8 cellular contexts compared by ENCODE assay signal in the genomic region with DNA sequence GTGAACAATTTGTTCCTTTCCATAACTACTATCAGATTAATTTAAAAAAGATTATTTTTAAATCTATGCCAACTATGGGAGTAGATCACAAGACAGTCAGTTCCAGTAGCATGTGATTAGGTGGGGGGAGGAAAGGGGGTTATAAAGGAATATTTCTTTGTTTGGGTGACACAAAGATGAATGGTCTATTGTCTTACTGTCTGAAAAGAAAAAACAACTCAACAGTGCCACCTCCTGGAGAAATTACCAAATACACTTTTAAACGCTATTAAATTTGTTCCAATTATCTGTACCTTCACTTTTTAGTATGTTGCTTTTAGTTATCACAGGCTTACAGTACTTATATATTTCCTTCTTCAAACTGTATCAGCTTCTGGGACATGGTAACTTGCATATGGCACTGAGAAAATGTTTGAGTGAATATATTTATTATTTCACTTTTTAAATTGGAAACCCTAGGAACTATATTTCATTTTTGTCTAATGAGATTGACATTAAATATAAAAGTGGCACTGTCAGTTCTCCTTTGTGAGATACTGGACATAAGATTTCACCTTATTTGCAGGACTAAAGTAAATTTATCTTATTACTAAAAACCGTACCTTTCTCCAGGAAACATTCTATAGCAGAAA. TPM values are rescaled to one million over a fixed set of nuclear protein-coding genes. Genes with fewer than 3 reads are reported as not detected.
A peak's percentile ranks its signal among the peaks of the same experiment; 100 is the strongest.
DNase-seq lines count a peak whose midpoint lies in the region; ATAC-seq and TF ChIP-seq lines count a peak whose summit lies in the region.

No MANE protein-coding gene starts in this region.

- H3K4me3 Mint-ChIP-seq in Caco-2 (ENCODE audit: unreplicated experiment) = no peak overlapping the region
- no peak overlapping the region for H3K4me3 Mint-ChIP-seq in activated CD4-positive, alpha-beta T cell treated with anti-CD3 and anti-CD28 coated beads for 36 hours

- H3K27me3 ChIP-seq in Caco-2 (replicated peaks; ENCODE audit: control insufficient read depth, insufficient read depth, low read length) = no peaks in the 10 kb centered on the region

- no peak for ATAC-seq in activated CD4-positive, alpha-beta T cell treated with anti-CD3 and anti-CD28 coated beads for 36 hours
- ATAC-seq in GM18858 (IDR thresholded peaks at IDR 0.05; ENCODE audit: unreplicated experiment) = no peak

- in situ Hi-C loops in astrocyte of the spinal cord (cut with HindIII; ENCODE audit: low sequenced_read_pairs) = no loop called here

- TF ChIP-seq CTCF in Caco-2 (IDR thresholded peaks at IDR 0.05; ENCODE audit: insufficient read depth in 1 of 2, low read depth in 1 of 2, low read length in 1 of 2, severe bottlenecking in 1 of 2, unreplicated experiment in 1 of 2) = peak; percentile 23 to 54
- peak; percentile 34 for TF ChIP-seq CTCF in astrocyte of the spinal cord (IDR thresholded peaks at IDR 0.05; ENCODE audit: low read depth, low read length)

- H3K4me1 Mint-ChIP-seq in Caco-2 (ENCODE audit: low read depth, unreplicated experiment) = no peaks in the 10 kb centered on the region
- H3K4me1 Mint-ChIP-seq in activated CD4-positive, alpha-beta T cell treated with anti-CD3 and anti-CD28 coated beads for 36 hours = peaks cover 13% of the 10 kb centered on the region

- no peak overlapping the region for H3K4me3 ChIP-seq in Caco-2 (ENCODE audit: low read depth, low read length)
- no peak overlapping the region for H3K4me3 ChIP-seq in astrocyte of the spinal cord (ENCODE audit: low read depth, low read length)

- BruUV-seq in Caco-2 (replicated peaks; lab: Mats Ljungman, UMichigan) = no TSS peak

- intact Hi-C loops in Caco-2 (cut with micrococcal nuclease; ENCODE audit: unreplicated experiment) = loop anchor here (1.0 to 5.0 kb wide), 3 partner anchors 122 to 307 kb away; partner anchors contain the start of gene TMEM167B
- intact Hi-C loops in activated CD4-positive, alpha-beta T cell treated with anti-CD3 and anti-CD28 coated beads for 36 hours (cut with DNase I, micrococcal nuclease) = loop anchor here (1.0 to 2.0 kb wide), 6 partner anchors 116 to 198 kb away; partner anchors contain the start of gene PSRC1 (in 1 of the 2)

- no peaks in the 10 kb centered on the region for H3K36me3 ChIP-seq in Caco-2 (ENCODE audit: control insufficient read depth, insufficient read depth, low read length)

- H3K4me1 ChIP-seq in Caco-2 = peaks cover 20% of the 10 kb centered on the region

- H3K9me3 Mint-ChIP-seq in Caco-2 (ENCODE audit: unreplicated experiment) = no peaks in the 10 kb centered on the region
- no peaks in the 10 kb centered on the region for H3K9me3 Mint-ChIP-seq in activated CD4-positive, alpha-beta T cell treated with anti-CD3 and anti-CD28 coated beads for 36 hours (ENCODE audit: low read depth)

- H3K27ac Mint-ChIP-seq in Caco-2 (ENCODE audit: unreplicated experiment) = no peak overlapping the region
- H3K27ac Mint-ChIP-seq in activated CD4-positive, alpha-beta T cell treated with anti-CD3 and anti-CD28 coated beads for 36 hours = no peak overlapping the region

- H3K27me3 Mint-ChIP-seq in Caco-2 (ENCODE audit: insufficient read depth, unreplicated experiment) = no peaks in the 10 kb centered on the region
- peaks cover 25% of the 10 kb centered on the region for H3K27me3 Mint-ChIP-seq in activated CD4-positive, alpha-beta T cell treated with anti-CD3 and anti-CD28 coated beads for 36 hours

- CTCF ChIA-PET in Caco-2 (lab: Charles Lee) (interaction anchor here (0.6 to 3.6 kb wide), 5 partner anchors 77 to 231 kb away, joined by 3 to 15 read pairs (median 13); no protein-coding TSS in a partner anchor), HEK293T (lab: Yijun Ruan, JAX) (interaction anchor here (0.7 to 3.9 kb wide), 21 partner anchors 16 to 198 kb away, joined by 3 to 47 read pairs (median 5); partner anchors contain the start of genes CELSR2 and PSRC1)
- CTCF ChIA-PET in activated CD4-positive, alpha-beta T cell treated with anti-CD3 and anti-CD28 coated beads for 36 hours (lab: Charles Lee) = interaction anchor here (0.6 to 8.0 kb wide), 47 partner anchors 10 to 269 kb away, joined by 3 to 122 read pairs (median 4); partner anchors contain the start of genes CYB561D1, PSMA5 and PSRC1

- POLR2A ChIA-PET in Caco-2 (lab: Charles Lee) (no interaction called here), HEK293T (lab: Yijun Ruan, JAX) (interaction anchor here (1.4 to 4.0 kb wide), 8 partner anchors 27 to 184 kb away, joined by 3 to 28 read pairs (median 8); partner anchors contain the start of genes PSMA5 and PSRC1)
- POLR2A ChIA-PET in activated CD4-positive, alpha-beta T cell treated with anti-CD3 and anti-CD28 coated beads for 36 hours (lab: Charles Lee) = interaction anchor here (1.5 kb wide), 1 partner anchor 122 kb away, joined by 4 read pairs; no protein-coding TSS in a partner anchor

- DNase-seq in Caco-2 (peak in 1 of 2 experiments; percentile 50), HEK293T (ENCODE audit: extremely low spot score) (peak; percentile 41), NCI-H526 (lab: John Stamatoyannopoulos, UW) (peak; percentile 89 to 90), astrocyte of the spinal cord (ENCODE audit: low read depth, low spot score) (peak; percentile 74), iPS-NIHi11 (ENCODE audit: low spot score) (peak; percentile 33), substantia nigra (lab: John Stamatoyannopoulos, UW) (peak in 5 of 49 donors; percentile 26 to 53 (median 44))
- no peak for DNase-seq in activated CD4-positive, alpha-beta T cell treated with anti-CD3 and anti-CD28 coated beads for 36 hours

- H3K9me3 ChIP-seq in Caco-2 = no peaks in the 10 kb centered on the region

- peaks cover 9% of the 10 kb centered on the region for H3K36me3 Mint-ChIP-seq in Caco-2 (ENCODE audit: insufficient read depth, unreplicated experiment)
- peaks cover 6% of the 10 kb centered on the region for H3K36me3 Mint-ChIP-seq in activated CD4-positive, alpha-beta T cell treated with anti-CD3 and anti-CD28 coated beads for 36 hours (ENCODE audit: low read depth)

- peak overlapping the region; percentile 97 for H3K27ac ChIP-seq in substantia nigra (ENCODE audit: low read depth, low read length, poor library complexity, severe bottlenecking)

TF ChIP-seq in HEK293T, 16 proteins besides CTCF, POLR2A, EP300 and RAD21:
- TF ChIP-seq, protein P1, sequence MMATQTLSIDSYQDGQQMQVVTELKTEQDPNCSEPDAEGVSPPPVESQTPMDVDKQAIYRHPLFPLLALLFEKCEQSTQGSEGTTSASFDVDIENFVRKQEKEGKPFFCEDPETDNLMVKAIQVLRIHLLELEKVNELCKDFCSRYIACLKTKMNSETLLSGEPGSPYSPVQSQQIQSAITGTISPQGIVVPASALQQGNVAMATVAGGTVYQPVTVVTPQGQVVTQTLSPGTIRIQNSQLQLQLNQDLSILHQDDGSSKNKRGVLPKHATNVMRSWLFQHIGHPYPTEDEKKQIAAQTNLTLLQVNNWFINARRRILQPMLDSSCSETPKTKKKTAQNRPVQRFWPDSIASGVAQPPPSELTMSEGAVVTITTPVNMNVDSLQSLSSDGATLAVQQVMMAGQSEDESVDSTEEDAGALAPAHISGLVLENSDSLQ (IDR thresholded peaks at IDR 0.05) = peak; percentile 95
- TF ChIP-seq SP1 (IDR thresholded peaks at IDR 0.05) = no peak

RNA-seq across cellular contexts. Expression of gene SORT1, which starts 1.7 kb away (rescaled TPM):
- total RNA-seq in Caco-2 (2022) = 65.2 and 67.1 TPM in 2 replicates
- total RNA-seq in activated CD4-positive, alpha-beta T cell treated with anti-CD3 and anti-CD28 coated beads for 36 hours = under 1 TPM; 0.39 to 0.55 TPM

RNA-seq across cellular contexts. Expression of gene PSMA5, which starts 26.8 kb away (rescaled TPM):
- total RNA-seq in Caco-2 (2022) = 82.7 and 97.8 TPM in 2 replicates
- 100 to 1,000 TPM; 151 to 249 TPM for total RNA-seq in activated CD4-positive, alpha-beta T cell treated with anti-CD3 and anti-CD28 coated beads for 36 hours

Comparison
In these comparisons a context has a peak if more than half of its experiments do, and no peak if none do; other contexts are left out.
1. RNA of gene SORT1, which starts 1.7 kb away (total RNA-seq): 65.2 to 67.1 TPM in Caco-2; 0.39 to 0.55 TPM in activated CD4-positive, alpha-beta T cell treated with anti-CD3 and anti-CD28 coated beads for 36 hours; every median in the first group is over 10 times any median in the second.